ENCODE assay signal across 18 cellular contexts in genomic region chr13:98262307-98262706, GRCh38.
DNase-seq lines count a peak whose midpoint lies in the region; TF ChIP-seq lines count a peak whose summit lies in the region.
"Had no signal": no experiment of that assay in that cellular context is flagged by ENCODE, and none has a peak within 500 bp of the region (broad histone marks: within the 10 kb centered on the region; RNA-seq: fewer than 3 reads in every experiment).

No MANE protein-coding gene starts in this region.

- H3K4me3 ChIP-seq in mesenchymal stem cell (ENCODE audit: insufficient read depth in 1 of 2, low read depth in 1 of 2, low read length in 2 of 2) (no peak overlapping the region), stomach smooth muscle (ENCODE audit: low read length in 2 of 2) (no peak overlapping the region)
- H3K4me3 ChIP-seq: K562 had no signal

- 94% methylated on average over 4 of the region's 5 CpGs for whole genome bisulfite sequencing in mesenchymal stem cell

- no peak overlapping the region for H4K8ac ChIP-seq in mesenchymal stem cell (ENCODE audit: low read length)

- H3K9ac ChIP-seq in mesenchymal stem cell (ENCODE audit: low read length) = no peak overlapping the region
- no peak overlapping the region for H3K9ac ChIP-seq in stomach smooth muscle (ENCODE audit: low read length in 2 of 2)

- H2BK15ac ChIP-seq in mesenchymal stem cell (ENCODE audit: low read depth, poor library complexity, severe bottlenecking) = no peak overlapping the region

- no peak overlapping the region for H2BK12ac ChIP-seq in mesenchymal stem cell (ENCODE audit: low read length in 2 of 2)

- H2AFZ ChIP-seq in mesenchymal stem cell (ENCODE audit: low read depth, low read length) = no peak overlapping the region

- peak overlapping the region; percentile 21 for H2AK5ac ChIP-seq in mesenchymal stem cell (ENCODE audit: low read length, severe bottlenecking)

- no peak overlapping the region for H2BK5ac ChIP-seq in mesenchymal stem cell (ENCODE audit: low read depth, low read length, poor library complexity, severe bottlenecking)

- no peak overlapping the region for H3K23ac ChIP-seq in mesenchymal stem cell (ENCODE audit: low read length in 2 of 2)

- DNase-seq in NCI-H146 (lab: John Stamatoyannopoulos, UW) = peak; percentile 19
- no peak for DNase-seq in NCI-H146 treated with DMSO at 0.1 percent for 48 hours (lab: John Stamatoyannopoulos, UW; ENCODE audit: unreplicated experiment)
- no peak for DNase-seq in mesenchymal stem cell
- no peak for DNase-seq in hepatic stellate cell (ENCODE audit: low spot score)
- DNase-seq in EL = no peak
- DNase-seq in SK-N-DZ (ENCODE audit: low spot score) = no peak
- DNase-seq: CD4-positive, CD25-positive, alpha-beta regulatory T cell; HCEC 1CT; MV-4-11; NCI-H2029; NCI-H226; NCI-H524 treated with DMSO at 0.1 percent for 48 hours; OCI-M1; SHP77 treated with DMSO at 0.1 percent for 48 hours had no signal

- H3K18ac ChIP-seq in mesenchymal stem cell (ENCODE audit: low read depth in 1 of 2, low read length in 2 of 2) = peak overlapping the region in 1 of 2 experiments; percentile 24

- no peak overlapping the region for H2BK120ac ChIP-seq in mesenchymal stem cell (ENCODE audit: low read depth, low read length)

- no peak overlapping the region for H3K4me2 ChIP-seq in mesenchymal stem cell (ENCODE audit: low read length, poor library complexity, severe bottlenecking)

- no peak overlapping the region for H4K91ac ChIP-seq in mesenchymal stem cell (ENCODE audit: low read length)

- peaks cover 23% of the 10 kb centered on the region for H3K4me1 ChIP-seq in mesenchymal stem cell (ENCODE audit: control insufficient read depth, insufficient read depth, low read depth, low read length)
- peaks cover 33% of the 10 kb centered on the region for H3K4me1 ChIP-seq in stomach smooth muscle (ENCODE audit: control insufficient read depth, insufficient read depth, low read length)

- peaks cover 15% of the 10 kb centered on the region for H3K79me1 ChIP-seq in mesenchymal stem cell (replicated peaks; ENCODE audit: low read length, poor library complexity, severe bottlenecking)

- H3K9me3 ChIP-seq in mesenchymal stem cell (ENCODE audit: control insufficient read depth, low read length) (no peaks in the 10 kb centered on the region), stomach smooth muscle (ENCODE audit: control insufficient read depth in 2 of 2, low read length in 2 of 2) (no peaks in the 10 kb centered on the region)

- H3K27me3 ChIP-seq in mesenchymal stem cell (ENCODE audit: control insufficient read depth in 1 of 2, insufficient read depth in 1 of 2, low read length in 2 of 2) = no peaks in the 10 kb centered on the region
- no peaks in the 10 kb centered on the region for H3K27me3 ChIP-seq in stomach smooth muscle (ENCODE audit: control insufficient read depth in 1 of 2, insufficient read depth in 2 of 2, low read length in 2 of 2)

- TF ChIP-seq CTCF in VCaP (conservative IDR thresholded peaks at IDR 0.05) = no peak

- H3K36me3 ChIP-seq in mesenchymal stem cell (ENCODE audit: control insufficient read depth in 1 of 2, insufficient read depth in 2 of 2, low read depth in 1 of 2, low read length in 2 of 2) (no peaks in the 10 kb centered on the region), stomach smooth muscle (ENCODE audit: control insufficient read depth in 2 of 2, insufficient read depth in 2 of 2, low read length in 2 of 2) (no peaks in the 10 kb centered on the region)

- H3K27ac ChIP-seq in VCaP = peak overlapping the region; percentile 45
- no peak overlapping the region for H3K27ac ChIP-seq in mesenchymal stem cell (ENCODE audit: low read length, poor library complexity, severe bottlenecking)
- H3K27ac ChIP-seq in stomach smooth muscle (ENCODE audit: low read length) = peak overlapping the region; percentile 11
- H3K27ac ChIP-seq: 22Rv1 had no signal

- H3K4ac ChIP-seq in mesenchymal stem cell (ENCODE audit: low read depth in 1 of 2, low read length in 2 of 2) = no peak overlapping the region

- H3K14ac ChIP-seq in mesenchymal stem cell (ENCODE audit: low read length in 2 of 2) = no peak overlapping the region
